ENCODE assay signal across 24 cellular contexts in genomic region chr1:240792915-240793525, GRCh38.
DNase-seq lines count a peak whose midpoint lies in the region; ATAC-seq and TF ChIP-seq lines count a peak whose summit lies in the region.
"Had no signal": no experiment of that assay in that cellular context is flagged by ENCODE, and none has a peak within 500 bp of the region (broad histone marks: within the 10 kb centered on the region; RNA-seq: fewer than 3 reads in every experiment).

No MANE protein-coding gene starts in this region.

- intact Hi-C loops in colonic mucosa (cut with DNase I) = no loop called here

- no peak overlapping the region for H3K4me3 ChIP-seq in HEK293 (ENCODE audit: low read depth, low read length)
- no peak overlapping the region for H3K4me3 ChIP-seq in colonic mucosa
- H3K4me3 ChIP-seq: BLaER1 had no signal

- H3K36me3 Mint-ChIP-seq in osteocyte (ENCODE audit: unreplicated experiment) = no peaks in the 10 kb centered on the region
- H3K36me3 Mint-ChIP-seq: CD14-positive monocyte; CD4-positive, alpha-beta memory T cell; CD4-positive, CD25-positive, alpha-beta regulatory T cell; CD8-positive, alpha-beta memory T cell had no signal

- H3K9me3 ChIP-seq in HEK293 (ENCODE audit: control insufficient read depth, insufficient read depth, low read depth, low read length) (no peaks in the 10 kb centered on the region), colonic mucosa (no peaks in the 10 kb centered on the region)
- H3K9me3 ChIP-seq: BE2C, BLaER1 had no signal

- H3K36me3 ChIP-seq in HEK293 (ENCODE audit: control insufficient read depth in 2 of 2, insufficient read depth in 1 of 2, low read length in 2 of 2) = no peaks in the 10 kb centered on the region
- no peaks in the 10 kb centered on the region for H3K36me3 ChIP-seq in colonic mucosa
- H3K36me3 ChIP-seq: BE2C, BLaER1 had no signal

- TF ChIP-seq CTCF in HEK293 (tag by site-specific recombination; IDR thresholded peaks at IDR 0.05) (no peak), osteocyte (IDR thresholded peaks at IDR 0.05) (no peak), colonic mucosa (IDR thresholded peaks at IDR 0.05) (no peak), GM10248 (IDR thresholded peaks at IDR 0.05; ENCODE audit: control extremely low read depth, extremely low read depth, low read depth, missing control alignments) (no peak)

- no peaks in the 10 kb centered on the region for H3K27me3 ChIP-seq in colonic mucosa
- H3K27me3 ChIP-seq: BE2C, BLaER1 had no signal

- CTCF ChIA-PET in HEK293 (lab: Yijun Ruan, JAX) = interaction anchor here (1.4 kb wide), 1 partner anchor 61 kb away, joined by 4 read pairs; no protein-coding TSS in a partner anchor
- CTCF ChIA-PET in HEK293T (lab: Yijun Ruan, JAX) = no interaction called here
- CTCF ChIA-PET in GM10248 (lab: Yijun Ruan, JAX) = no interaction called here

- POLR2A ChIA-PET in HEK293 (lab: Yijun Ruan, JAX) (no interaction called here), HEK293T (lab: Yijun Ruan, JAX) (interaction anchor here (0.6 kb wide), 1 partner anchor 353 kb away, joined by 3 read pairs; no protein-coding TSS in a partner anchor), GM10248 (lab: Yijun Ruan, JAX) (no interaction called here)

- DNase-seq in HEK293T (ENCODE audit: extremely low spot score) (no peak), brain pericyte (ENCODE audit: low read depth, low spot score) (peak; percentile 65), osteocyte (ENCODE audit: extremely low spot score, unreplicated experiment) (no peak), colonic mucosa (no peak), GM10248 (ENCODE audit: extremely low spot score) (no peak)
- DNase-seq: 8988T; ACHN; BE2C; C1 segment of cervical spinal cord; CD4-positive, alpha-beta memory T cell; CD4-positive, CD25-positive, alpha-beta regulatory T cell; CD8-positive, alpha-beta memory T cell; COR-L47; DMS 273 treated with DMSO at 0.1 percent for 48 hours; DMS153; DMS53; DMS79; DND-41; EL; GDM1 had no signal

- peak overlapping the region; percentile 73 for H3K27ac Mint-ChIP-seq in osteocyte (ENCODE audit: unreplicated experiment)
- H3K27ac Mint-ChIP-seq: CD4-positive, alpha-beta memory T cell; CD4-positive, CD25-positive, alpha-beta regulatory T cell had no signal

- H3K4me1 Mint-ChIP-seq in osteocyte (ENCODE audit: unreplicated experiment) = peaks cover 56% of the 10 kb centered on the region
- H3K4me1 Mint-ChIP-seq: CD14-positive monocyte; CD4-positive, alpha-beta memory T cell; CD4-positive, CD25-positive, alpha-beta regulatory T cell; CD8-positive, alpha-beta memory T cell had no signal

- H3K9ac ChIP-seq in colonic mucosa (ENCODE audit: low read depth in 2 of 2, low read length in 2 of 2) = no peak overlapping the region
- H3K9ac ChIP-seq: BLaER1 had no signal

- no peak for ATAC-seq in HG02852 (IDR thresholded peaks at IDR 0.05; ENCODE audit: unreplicated experiment)

- H3K9me3 Mint-ChIP-seq in osteocyte (ENCODE audit: unreplicated experiment) = peaks cover 3% of the 10 kb centered on the region

- H3K4me1 ChIP-seq in HEK293 (ENCODE audit: control insufficient read depth, insufficient read depth, low read length) = no peaks in the 10 kb centered on the region
- H3K4me1 ChIP-seq in colonic mucosa = no peaks in the 10 kb centered on the region
- H3K4me1 ChIP-seq: BE2C, BLaER1 had no signal

- no peak overlapping the region for H3K4me3 Mint-ChIP-seq in osteocyte (ENCODE audit: unreplicated experiment)
- H3K4me3 Mint-ChIP-seq: CD14-positive monocyte; CD4-positive, alpha-beta memory T cell; CD4-positive, CD25-positive, alpha-beta regulatory T cell; CD8-positive, alpha-beta memory T cell had no signal

- no peaks in the 10 kb centered on the region for H3K27me3 Mint-ChIP-seq in osteocyte (ENCODE audit: unreplicated experiment)
- H3K27me3 Mint-ChIP-seq: CD4-positive, CD25-positive, alpha-beta regulatory T cell; CD8-positive, alpha-beta memory T cell had no signal

- H3K27ac ChIP-seq in HEK293 (ENCODE audit: extremely low read depth, low read depth, low read length) (no peak overlapping the region), colonic mucosa (no peak overlapping the region)
- H3K27ac ChIP-seq: BLaER1 had no signal

TF ChIP-seq in HEK293, 187 proteins besides CTCF, POLR2A, EP300 and RAD21:
- TF ChIP-seq ZNF112 (tag by site-specific recombination; IDR thresholded peaks at IDR 0.05) = no peak
- peak; percentile 76 for TF ChIP-seq ZIC2 (tag by site-specific recombination; IDR thresholded peaks at IDR 0.05)
- TF ChIP-seq ZEB2 (tag by site-specific recombination; IDR thresholded peaks at IDR 0.05) = no peak
- TF ChIP-seq TCF7L2 (IDR thresholded peaks at IDR 0.05; ENCODE audit: borderline replicate concordance, low read depth, low read length) = no peak
TF ChIP-seq in HEK293: peak in this region for 1.

TF ChIP-seq in HEK293T, 16 proteins besides CTCF, POLR2A, EP300 and RAD21:
- no peak for TF ChIP-seq SP1 (IDR thresholded peaks at IDR 0.05)
- peak; percentile 93 for TF ChIP-seq PKNOX1 (IDR thresholded peaks at IDR 0.05)
- TF ChIP-seq L3MBTL2 (conservative IDR thresholded peaks at IDR 0.05) = no peak
